In the genomic region with DNA sequence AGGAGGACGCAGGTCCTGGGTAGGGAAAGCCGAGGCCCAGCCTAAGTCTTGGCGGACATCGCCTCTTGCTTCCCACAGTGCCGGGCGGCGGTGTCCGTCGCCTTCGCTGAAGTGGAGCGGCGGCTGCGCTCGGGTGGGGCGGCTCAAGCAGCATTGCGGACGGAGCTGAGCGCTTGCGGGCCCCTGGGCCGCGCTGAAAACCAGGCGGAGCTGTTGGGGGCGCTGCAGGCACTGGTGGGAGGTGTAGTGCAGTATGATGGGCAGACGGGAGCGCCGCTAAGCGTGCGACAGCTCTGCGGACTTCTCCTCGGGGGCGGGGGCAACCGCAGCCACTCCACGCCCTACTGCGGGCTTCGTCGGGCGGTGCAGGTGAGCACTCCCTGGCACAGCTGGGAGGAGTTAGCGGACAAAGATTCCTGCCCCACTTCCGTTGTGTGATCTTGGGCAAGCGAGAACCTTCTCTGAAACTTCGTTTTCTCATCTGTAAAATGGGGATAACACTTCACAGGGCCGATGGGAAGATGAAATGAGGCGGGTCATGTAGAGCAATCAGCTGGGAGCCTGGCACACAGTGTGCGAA, we compare ENCODE assay signal across 1 cellular context.
TF ChIP-seq lines count a peak whose summit lies in the region.

No MANE protein-coding gene starts in this region.

TF ChIP-seq in IMR-90, 13 proteins besides CTCF, POLR2A, EP300 and RAD21 (continued from another document):
- TF ChIP-seq RCOR1 (IDR thresholded peaks at IDR 0.05; ENCODE audit: insufficient replicate concordance, low read length) (no peak), MAFK (IDR thresholded peaks at IDR 0.05; ENCODE audit: low read depth, low read length) (no peak), RFX5 (IDR thresholded peaks at IDR 0.05; ENCODE audit: low read depth, low read length) (no peak), CEBPB (IDR thresholded peaks at IDR 0.05; ENCODE audit: low read depth, low read length) (no peak), FOS (IDR thresholded peaks at IDR 0.05; ENCODE audit: low read depth, low read length) (no peak)
